10 cellular contexts compared by ENCODE assay signal in the genomic region with DNA sequence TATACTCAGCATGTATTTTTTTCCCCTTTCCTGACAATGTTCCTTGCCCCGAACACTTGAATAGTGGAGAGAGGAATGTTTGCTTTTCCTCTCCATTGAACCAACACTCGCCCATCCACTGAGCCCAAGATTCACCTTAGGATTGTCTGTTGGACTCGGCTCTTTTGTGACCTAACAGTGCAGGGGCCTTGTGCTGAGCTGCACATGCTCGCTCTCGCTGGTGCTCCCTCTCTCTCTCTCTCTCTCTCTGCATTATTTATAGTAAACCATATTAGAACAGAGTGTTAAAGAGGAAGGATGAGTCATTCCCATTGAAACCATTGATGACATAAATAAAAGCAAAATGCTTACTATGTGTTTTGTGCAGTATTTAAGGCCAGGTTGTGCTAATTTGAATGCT. TPM values are rescaled to one million over a fixed set of nuclear protein-coding genes. Genes with fewer than 3 reads are reported as not detected.
DNase-seq lines count a peak whose midpoint lies in the region; ATAC-seq and TF ChIP-seq lines count a peak whose summit lies in the region.
"Had no signal": no experiment of that assay in that cellular context is flagged by ENCODE, and none has a peak within 500 bp of the region (broad histone marks: within the 10 kb centered on the region; RNA-seq: fewer than 3 reads in every experiment).

No MANE protein-coding gene starts in this region.

- no peaks in the 10 kb centered on the region for H3K36me3 ChIP-seq in CD8-positive, alpha-beta memory T cell (ENCODE audit: insufficient read depth, low read length)
- no peaks in the 10 kb centered on the region for H3K36me3 ChIP-seq in ovary
- H3K36me3 ChIP-seq: cardiac muscle cell had no signal

- H3K27me3 ChIP-seq in CD8-positive, alpha-beta memory T cell (ENCODE audit: insufficient read depth, low read length, poor library complexity, severe bottlenecking) = no peaks in the 10 kb centered on the region
- H3K27me3 ChIP-seq in dorsolateral prefrontal cortex (no peaks in the 10 kb centered on the region), ovary (no peaks in the 10 kb centered on the region)
- H3K27me3 ChIP-seq: cardiac muscle cell had no signal

- 34 to 52% (median 39%) methylated on average over 5 of the region's 5 CpGs for whole genome bisulfite sequencing in ovary, 3 donors

- POLR2A ChIA-PET in CD8-positive, alpha-beta memory T cell (lab: Charles Lee) = interaction anchor here (0.7 to 0.8 kb wide), 3 partner anchors 20 to 205 kb away, joined by 3 read pairs; no protein-coding TSS in a partner anchor

- intact Hi-C loops in dorsolateral prefrontal cortex (cut with DNase I) (no loop called here), ovary (cut with DNase I) (loop anchor here in 2 of 4 donors (5.0 kb wide), 2 partner anchors 82 to 92 kb away; no protein-coding TSS in a partner anchor)

- DNase-seq in CD8-positive, alpha-beta memory T cell = peak in 2 of 5 donors; percentile 54 to 55
- DNase-seq in OCI-M1 (lab: John Stamatoyannopoulos, UW) (peak; percentile 88), dorsolateral prefrontal cortex (peak in 1 of 10 donors; percentile 38), ovary (peak in 1 of 5 donors; percentile 40), NCI-H2107 treated with DMSO at 0.1 percent for 48 hours (lab: John Stamatoyannopoulos, UW; ENCODE audit: unreplicated experiment) (no peak), DMS114 treated with DMSO at 0.1 percent for 48 hours (lab: John Stamatoyannopoulos, UW; ENCODE audit: unreplicated experiment) (no peak)

- CTCF ChIA-PET in CD8-positive, alpha-beta memory T cell (lab: Charles Lee) = interaction anchor here (1.0 to 1.8 kb wide), 3 partner anchors 19 to 112 kb away, joined by 3 to 4 read pairs (median 3); no protein-coding TSS in a partner anchor

- H3K4me1 ChIP-seq in CD8-positive, alpha-beta memory T cell (ENCODE audit: insufficient read depth, low read length) = peaks cover 36% of the 10 kb centered on the region
- H3K4me1 ChIP-seq in ovary (ENCODE audit: insufficient read depth) = peaks cover 50% of the 10 kb centered on the region

- TF ChIP-seq POLR2A in ovary (IDR thresholded peaks at IDR 0.05) = no peak

- no peak overlapping the region for H3K4me3 ChIP-seq in CD8-positive, alpha-beta memory T cell (ENCODE audit: low read length)
- peak overlapping the region in 21 of 59 donors; percentile 0 to 35 (median 15) for H3K4me3 ChIP-seq in dorsolateral prefrontal cortex
- no peak overlapping the region for H3K4me3 ChIP-seq in ovary
- H3K4me3 ChIP-seq: cardiac muscle cell, skin epidermis had no signal

- H3K4me3 Mint-ChIP-seq in CD8-positive, alpha-beta memory T cell = peak overlapping the region; percentile 16 to 98 (median 67)

- H3K4me1 Mint-ChIP-seq in CD8-positive, alpha-beta memory T cell = peaks cover 73 to 86% (median 84%) of the 10 kb centered on the region in 3 donors

- H3K9me3 ChIP-seq in CD8-positive, alpha-beta memory T cell (ENCODE audit: low read length) = no peaks in the 10 kb centered on the region
- H3K9me3 ChIP-seq in ovary = no peaks in the 10 kb centered on the region

- peaks cover 5 to 11% of the 10 kb centered on the region in 2 donors for H3K27me3 Mint-ChIP-seq in CD8-positive, alpha-beta memory T cell

- H3K9me3 Mint-ChIP-seq in CD8-positive, alpha-beta memory T cell = no peaks in the 10 kb centered on the region

- no peak for TF ChIP-seq EP300 in ovary (IDR thresholded peaks at IDR 0.05)

- peak overlapping the region; percentile 63 to 99 (median 98) for H3K27ac Mint-ChIP-seq in CD8-positive, alpha-beta memory T cell

- peaks cover 0 to 5% (median 0%) of the 10 kb centered on the region in 3 donors for H3K36me3 Mint-ChIP-seq in CD8-positive, alpha-beta memory T cell

- no peak overlapping the region for H3K27ac ChIP-seq in CD8-positive, alpha-beta memory T cell (ENCODE audit: low read depth, low read length)
- H3K27ac ChIP-seq in dorsolateral prefrontal cortex = peak overlapping the region in 57 of 59 donors; percentile 7 to 93 (median 69)
- H3K27ac ChIP-seq in ovary = peak overlapping the region; percentile 66 to 75
- H3K27ac ChIP-seq: cardiac muscle cell had no signal

- ATAC-seq in GM19035 (IDR thresholded peaks at IDR 0.05; ENCODE audit: unreplicated experiment) (no peak), GM18868 (IDR thresholded peaks at IDR 0.05; ENCODE audit: unreplicated experiment) (no peak)

- TF ChIP-seq CTCF in dorsolateral prefrontal cortex (IDR thresholded peaks at IDR 0.05 in 54 of 56, conservative IDR thresholded peaks at IDR 0.05 in 2 of 56; ENCODE audit: low read depth in 1 of 56, partially characterized antibody in 56 of 56) = no peak
- no peak for TF ChIP-seq CTCF in ovary (IDR thresholded peaks at IDR 0.05)

RNA-seq across cellular contexts. Expression of a gene that starts 20.7 kb away (rescaled TPM):
- total RNA-seq in CD8-positive, alpha-beta memory T cell = 1 to 10 TPM; 2.1 to 2.2 TPM
- polyA plus RNA-seq in CD8-positive, alpha-beta memory T cell = 71.9 TPM
- total RNA-seq in dorsolateral prefrontal cortex = 100 to 1,000 TPM in 118 of 120 experiments, 10 to 100 TPM in 2; 78.3 to 259 (median 179) TPM
- 100 to 1,000 TPM in 3 of 7 donors, 10 to 100 TPM in 4; 12.7 to 160 (median 94.6) TPM for total RNA-seq in ovary
- 10 to 100 TPM; 20.0 to 41.4 TPM for polyA plus RNA-seq in ovary

Comparison
In these comparisons a context has a peak if more than half of its experiments do, and no peak if none do; other contexts are left out.
1. RNA of a gene that starts 20.7 kb away (total RNA-seq): 78.3 to 259 TPM in dorsolateral prefrontal cortex and 12.7 to 160 TPM in ovary; 2.1 to 2.2 TPM in CD8-positive, alpha-beta memory T cell; every median in the first group is over 4 times any median in the second.